In genomic region chr4:163486321-163486720, GRCh38 we compare ENCODE assay signal across 31 cellular contexts. TPM values are rescaled to one million over a fixed set of nuclear protein-coding genes. Genes with fewer than 3 reads are reported as not detected.
"Had no signal": no experiment of that assay in that cellular context is flagged by ENCODE, and none has a peak within 500 bp of the region (broad histone marks: within the 10 kb centered on the region; RNA-seq: fewer than 3 reads in every experiment).

No MANE protein-coding gene starts in this region.

- ATAC-seq: left colon; mucosa of descending colon; naive thymus-derived CD4-positive, alpha-beta T cell; natural killer cell treated with Interleukin-12 subunit alpha and Interleukin-12 subunit beta and Interleukin-15 and Interleukin-18, amount 100 ng/mL, for 72 hours; stimulated activated memory B cell treated with anti-CD40 and anti-IgM and Interleukin-4, amounts not matched to agents 10 μg/mL and 1 μg/mL and 100 μg/mL, for 72 hours; stimulated activated naive CD8-positive, alpha-beta T cell treated with anti-CD3 and anti-CD28 coated beads, Interleukin-15, amount 100 ng/mL, for 72 hours had no signal

- H3K4me1 ChIP-seq: left ventricle myocardium inferior, right atrium auricular region, right lobe of liver, transverse colon, upper lobe of right lung had no signal

- H3K4me3 ChIP-seq: left ventricle myocardium inferior, lung, mucosa of descending colon, ovary, right atrium auricular region, right lobe of liver, smooth muscle cell, transverse colon, upper lobe of right lung had no signal

- DNase-seq: hypothalamus; immature natural killer cell; left colon; left ventricle myocardium inferior; midbrain; mucosa of descending colon; naive thymus-derived CD4-positive, alpha-beta T cell; ovary; right lobe of liver; stimulated activated CD4-positive, alpha-beta T cell treated with anti-CD3 and anti-CD28 coated beads, Interleukin-1b, Interleukin-23, amount 100 ng/mL, for 48 hours; stimulated activated CD4-positive, alpha-beta T cell treated with anti-CD3 and anti-CD28 coated beads, Interleukin-2, amount 100 ng/mL, for 48 hours; stimulated activated CD4-positive, alpha-beta T cell treated with anti-CD3 and anti-CD28 coated beads, Interleukin-4, amount 100 ng/mL, for 4 hours; stimulated activated CD8-positive, alpha-beta memory T cell treated with anti-CD3 and anti-CD28 coated beads, Interleukin-4, amount 100 ng/mL, for 48 hours; stimulated activated naive CD4-positive, alpha-beta T cell treated with Interleukin-2 at 50 U/mL for 16 hours; stimulated activated naive CD8-positive, alpha-beta T cell treated with anti-CD3 and anti-CD28 coated beads, Interleukin-15, amount 100 ng/mL, for 72 hours; substantia nigra; transverse colon; upper lobe of right lung had no signal

- H3K4me2 ChIP-seq: smooth muscle cell had no signal

- H3K27me3 ChIP-seq: ovary, right atrium auricular region, right lobe of liver, transverse colon, upper lobe of right lung had no signal

- H3K9me3 ChIP-seq: left ventricle myocardium inferior, mucosa of descending colon, ovary, right atrium auricular region, right lobe of liver, transverse colon, upper lobe of right lung had no signal

- H3K27ac ChIP-seq: left ventricle myocardium inferior, ovary, right atrium auricular region, right lobe of liver, transverse colon, upper lobe of right lung had no signal

- FAIRE-seq: islet of Langerhans, kidney, urothelium cell line had no signal

- H3K36me3 ChIP-seq: left ventricle myocardium inferior, ovary, right atrium auricular region, right lobe of liver, transverse colon, upper lobe of right lung had no signal

RNA-seq across cellular contexts. Expression of gene TKTL2, which starts 12.8 kb away (rescaled TPM):
- total RNA-seq: kidney; left colon; left ventricle myocardium inferior; lower leg skin; lung; mesenteric fat pad; natural killer cell treated with Interleukin-12 subunit alpha and Interleukin-12 subunit beta and Interleukin-15 and Interleukin-18, amount 100 ng/mL, for 72 hours; ovary; progenitor cell of endocrine pancreas; pulmonary artery endothelial cell; renal cortical epithelial cell; right atrium auricular region; right lobe of liver; smooth muscle cell; upper lobe of right lung had no signal
- polyA plus RNA-seq: immature natural killer cell; naive thymus-derived CD4-positive, alpha-beta T cell; ovary; smooth muscle cell had no signal
